In the genomic region with DNA sequence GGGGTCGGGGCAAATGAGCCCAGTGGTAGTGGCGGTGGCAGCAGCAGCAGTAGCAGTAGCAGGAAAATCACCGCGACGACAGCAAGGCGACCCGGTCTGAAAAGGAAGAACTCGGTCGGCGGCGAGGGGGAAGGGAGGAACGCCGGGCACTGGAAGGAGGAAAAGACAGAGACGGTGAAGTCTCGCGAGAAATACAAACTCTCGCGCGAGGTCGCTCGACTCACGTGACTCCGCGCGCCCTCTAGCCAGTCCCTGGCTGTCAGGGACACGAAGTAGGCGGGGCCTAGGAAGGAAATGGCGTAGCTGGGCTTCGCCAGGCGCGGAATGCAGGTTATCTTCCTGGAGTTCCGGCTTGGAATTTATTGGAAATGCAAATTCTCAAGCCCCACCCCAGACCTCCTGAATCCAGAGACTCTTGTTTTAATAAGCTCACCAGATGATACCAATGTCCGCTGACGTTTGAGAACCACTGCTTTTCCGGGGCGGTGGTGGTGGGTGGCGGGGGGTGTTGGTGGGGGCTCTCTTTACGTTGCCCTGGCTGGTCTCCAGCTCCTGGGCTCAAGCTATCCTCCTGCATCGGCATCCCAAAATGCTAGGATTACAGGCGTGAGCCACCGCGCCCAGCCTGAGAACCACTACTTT, we compare ENCODE assay signal across 1 cellular context.
A peak's percentile ranks its signal among the peaks of the same experiment; 100 is the strongest.
TF ChIP-seq lines count a peak whose summit lies in the region.

A gene (minus strand): TSS at position 141 of the 642 bp plus-strand sequence. CDS start 1,333 bp downstream, outside the sequence.

TF ChIP-seq in HepG2, 621 proteins besides CTCF, POLR2A, EP300 and RAD21 (continued from another document and continues in another):
- no peak for TF ChIP-seq U2AF2 (IDR thresholded peaks at IDR 0.05; ENCODE audit: low read depth, low read length)
- TF ChIP-seq HOXA5 (CRISPR knock-in tag; IDR thresholded peaks at IDR 0.05), result no peak
- no peak for TF ChIP-seq ZC3H4 (CRISPR knock-in tag; IDR thresholded peaks at IDR 0.05; ENCODE audit: borderline replicate concordance)
- TF ChIP-seq, protein P1, sequence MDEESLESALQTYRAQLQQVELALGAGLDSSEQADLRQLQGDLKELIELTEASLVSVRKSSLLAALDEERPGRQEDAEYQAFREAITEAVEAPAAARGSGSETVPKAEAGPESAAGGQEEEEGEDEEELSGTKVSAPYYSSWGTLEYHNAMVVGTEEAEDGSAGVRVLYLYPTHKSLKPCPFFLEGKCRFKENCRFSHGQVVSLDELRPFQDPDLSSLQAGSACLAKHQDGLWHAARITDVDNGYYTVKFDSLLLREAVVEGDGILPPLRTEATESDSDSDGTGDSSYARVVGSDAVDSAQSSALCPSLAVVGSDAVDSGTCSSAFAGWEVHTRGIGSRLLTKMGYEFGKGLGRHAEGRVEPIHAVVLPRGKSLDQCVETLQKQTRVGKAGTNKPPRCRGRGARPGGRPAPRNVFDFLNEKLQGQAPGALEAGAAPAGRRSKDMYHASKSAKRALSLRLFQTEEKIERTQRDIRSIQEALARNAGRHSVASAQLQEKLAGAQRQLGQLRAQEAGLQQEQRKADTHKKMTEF (CRISPR knock-in tag; IDR thresholded peaks at IDR 0.05), result peak; percentile 47; the same call in 1 of the 2 replicates
- peak; percentile 76; the same call in 2 of the 3 replicates for TF ChIP-seq MXI1 (IDR thresholded peaks at IDR 0.05; ENCODE audit: borderline replicate concordance, low read depth, low read length)
- TF ChIP-seq POLR2AphosphoS5 (IDR thresholded peaks at IDR 0.05; ENCODE audit: low read depth, low read length), result peak; percentile 72
- TF ChIP-seq, protein P2, sequence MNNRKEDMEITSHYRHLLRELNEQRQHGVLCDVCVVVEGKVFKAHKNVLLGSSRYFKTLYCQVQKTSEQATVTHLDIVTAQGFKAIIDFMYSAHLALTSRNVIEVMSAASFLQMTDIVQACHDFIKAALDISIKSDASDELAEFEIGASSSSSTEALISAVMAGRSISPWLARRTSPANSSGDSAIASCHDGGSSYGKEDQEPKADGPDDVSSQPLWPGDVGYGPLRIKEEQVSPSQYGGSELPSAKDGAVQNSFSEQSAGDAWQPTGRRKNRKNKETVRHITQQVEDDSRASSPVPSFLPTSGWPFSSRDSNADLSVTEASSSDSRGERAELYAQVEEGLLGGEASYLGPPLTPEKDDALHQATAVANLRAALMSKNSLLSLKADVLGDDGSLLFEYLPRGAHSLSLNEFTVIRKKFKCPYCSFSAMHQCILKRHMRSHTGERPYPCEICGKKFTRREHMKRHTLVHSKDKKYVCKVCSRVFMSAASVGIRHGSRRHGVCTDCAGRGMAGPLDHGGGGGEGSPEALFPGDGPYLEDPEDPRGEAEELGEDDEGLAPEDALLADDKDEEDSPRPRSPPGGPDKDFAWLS (CRISPR knock-in tag; IDR thresholded peaks at IDR 0.05; ENCODE audit: borderline replicate concordance), result no peak
- no peak for TF ChIP-seq NFIB (CRISPR knock-in tag; IDR thresholded peaks at IDR 0.05; ENCODE audit: borderline replicate concordance)
- no peak for TF ChIP-seq ZMYM3 (CRISPR knock-in tag; IDR thresholded peaks at IDR 0.05)
- TF ChIP-seq PAWR (CRISPR knock-in tag; IDR thresholded peaks at IDR 0.05; ENCODE audit: borderline replicate concordance), result no peak
- TF ChIP-seq, protein P3, sequence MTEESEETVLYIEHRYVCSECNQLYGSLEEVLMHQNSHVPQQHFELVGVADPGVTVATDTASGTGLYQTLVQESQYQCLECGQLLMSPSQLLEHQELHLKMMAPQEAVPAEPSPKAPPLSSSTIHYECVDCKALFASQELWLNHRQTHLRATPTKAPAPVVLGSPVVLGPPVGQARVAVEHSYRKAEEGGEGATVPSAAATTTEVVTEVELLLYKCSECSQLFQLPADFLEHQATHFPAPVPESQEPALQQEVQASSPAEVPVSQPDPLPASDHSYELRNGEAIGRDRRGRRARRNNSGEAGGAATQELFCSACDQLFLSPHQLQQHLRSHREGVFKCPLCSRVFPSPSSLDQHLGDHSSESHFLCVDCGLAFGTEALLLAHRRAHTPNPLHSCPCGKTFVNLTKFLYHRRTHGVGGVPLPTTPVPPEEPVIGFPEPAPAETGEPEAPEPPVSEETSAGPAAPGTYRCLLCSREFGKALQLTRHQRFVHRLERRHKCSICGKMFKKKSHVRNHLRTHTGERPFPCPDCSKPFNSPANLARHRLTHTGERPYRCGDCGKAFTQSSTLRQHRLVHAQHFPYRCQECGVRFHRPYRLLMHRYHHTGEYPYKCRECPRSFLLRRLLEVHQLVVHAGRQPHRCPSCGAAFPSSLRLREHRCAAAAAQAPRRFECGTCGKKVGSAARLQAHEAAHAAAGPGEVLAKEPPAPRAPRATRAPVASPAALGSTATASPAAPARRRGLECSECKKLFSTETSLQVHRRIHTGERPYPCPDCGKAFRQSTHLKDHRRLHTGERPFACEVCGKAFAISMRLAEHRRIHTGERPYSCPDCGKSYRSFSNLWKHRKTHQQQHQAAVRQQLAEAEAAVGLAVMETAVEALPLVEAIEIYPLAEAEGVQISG (CRISPR knock-in tag; IDR thresholded peaks at IDR 0.05), result peak; percentile 64
- no peak for TF ChIP-seq ZSCAN30 (CRISPR knock-in tag; IDR thresholded peaks at IDR 0.05)
- TF ChIP-seq, protein P4, sequence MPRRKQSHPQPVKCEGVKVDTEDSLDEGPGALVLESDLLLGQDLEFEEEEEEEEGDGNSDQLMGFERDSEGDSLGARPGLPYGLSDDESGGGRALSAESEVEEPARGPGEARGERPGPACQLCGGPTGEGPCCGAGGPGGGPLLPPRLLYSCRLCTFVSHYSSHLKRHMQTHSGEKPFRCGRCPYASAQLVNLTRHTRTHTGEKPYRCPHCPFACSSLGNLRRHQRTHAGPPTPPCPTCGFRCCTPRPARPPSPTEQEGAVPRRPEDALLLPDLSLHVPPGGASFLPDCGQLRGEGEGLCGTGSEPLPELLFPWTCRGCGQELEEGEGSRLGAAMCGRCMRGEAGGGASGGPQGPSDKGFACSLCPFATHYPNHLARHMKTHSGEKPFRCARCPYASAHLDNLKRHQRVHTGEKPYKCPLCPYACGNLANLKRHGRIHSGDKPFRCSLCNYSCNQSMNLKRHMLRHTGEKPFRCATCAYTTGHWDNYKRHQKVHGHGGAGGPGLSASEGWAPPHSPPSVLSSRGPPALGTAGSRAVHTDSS (CRISPR knock-in tag; conservative IDR thresholded peaks at IDR 0.05), result no peak
- TF ChIP-seq PHF21A (CRISPR knock-in tag; IDR thresholded peaks at IDR 0.05), result no peak
- TF ChIP-seq RBAK (CRISPR knock-in tag; IDR thresholded peaks at IDR 0.05), result no peak
- TF ChIP-seq DMAP1 (CRISPR knock-in tag; IDR thresholded peaks at IDR 0.05), result peak; percentile 66
- no peak for TF ChIP-seq ZNF883 (CRISPR knock-in tag; IDR thresholded peaks at IDR 0.05; ENCODE audit: not compliant biosample characterization)
- no peak for TF ChIP-seq DNMT1 (CRISPR knock-in tag; IDR thresholded peaks at IDR 0.05)
- TF ChIP-seq HMG20A (CRISPR knock-in tag; IDR thresholded peaks at IDR 0.05; ENCODE audit: borderline replicate concordance), result no peak
- TF ChIP-seq ZNF605 (CRISPR knock-in tag; IDR thresholded peaks at IDR 0.05), result no peak
- TF ChIP-seq ZBTB7A (CRISPR knock-in tag; IDR thresholded peaks at IDR 0.05), result no peak
- TF ChIP-seq, protein P5, sequence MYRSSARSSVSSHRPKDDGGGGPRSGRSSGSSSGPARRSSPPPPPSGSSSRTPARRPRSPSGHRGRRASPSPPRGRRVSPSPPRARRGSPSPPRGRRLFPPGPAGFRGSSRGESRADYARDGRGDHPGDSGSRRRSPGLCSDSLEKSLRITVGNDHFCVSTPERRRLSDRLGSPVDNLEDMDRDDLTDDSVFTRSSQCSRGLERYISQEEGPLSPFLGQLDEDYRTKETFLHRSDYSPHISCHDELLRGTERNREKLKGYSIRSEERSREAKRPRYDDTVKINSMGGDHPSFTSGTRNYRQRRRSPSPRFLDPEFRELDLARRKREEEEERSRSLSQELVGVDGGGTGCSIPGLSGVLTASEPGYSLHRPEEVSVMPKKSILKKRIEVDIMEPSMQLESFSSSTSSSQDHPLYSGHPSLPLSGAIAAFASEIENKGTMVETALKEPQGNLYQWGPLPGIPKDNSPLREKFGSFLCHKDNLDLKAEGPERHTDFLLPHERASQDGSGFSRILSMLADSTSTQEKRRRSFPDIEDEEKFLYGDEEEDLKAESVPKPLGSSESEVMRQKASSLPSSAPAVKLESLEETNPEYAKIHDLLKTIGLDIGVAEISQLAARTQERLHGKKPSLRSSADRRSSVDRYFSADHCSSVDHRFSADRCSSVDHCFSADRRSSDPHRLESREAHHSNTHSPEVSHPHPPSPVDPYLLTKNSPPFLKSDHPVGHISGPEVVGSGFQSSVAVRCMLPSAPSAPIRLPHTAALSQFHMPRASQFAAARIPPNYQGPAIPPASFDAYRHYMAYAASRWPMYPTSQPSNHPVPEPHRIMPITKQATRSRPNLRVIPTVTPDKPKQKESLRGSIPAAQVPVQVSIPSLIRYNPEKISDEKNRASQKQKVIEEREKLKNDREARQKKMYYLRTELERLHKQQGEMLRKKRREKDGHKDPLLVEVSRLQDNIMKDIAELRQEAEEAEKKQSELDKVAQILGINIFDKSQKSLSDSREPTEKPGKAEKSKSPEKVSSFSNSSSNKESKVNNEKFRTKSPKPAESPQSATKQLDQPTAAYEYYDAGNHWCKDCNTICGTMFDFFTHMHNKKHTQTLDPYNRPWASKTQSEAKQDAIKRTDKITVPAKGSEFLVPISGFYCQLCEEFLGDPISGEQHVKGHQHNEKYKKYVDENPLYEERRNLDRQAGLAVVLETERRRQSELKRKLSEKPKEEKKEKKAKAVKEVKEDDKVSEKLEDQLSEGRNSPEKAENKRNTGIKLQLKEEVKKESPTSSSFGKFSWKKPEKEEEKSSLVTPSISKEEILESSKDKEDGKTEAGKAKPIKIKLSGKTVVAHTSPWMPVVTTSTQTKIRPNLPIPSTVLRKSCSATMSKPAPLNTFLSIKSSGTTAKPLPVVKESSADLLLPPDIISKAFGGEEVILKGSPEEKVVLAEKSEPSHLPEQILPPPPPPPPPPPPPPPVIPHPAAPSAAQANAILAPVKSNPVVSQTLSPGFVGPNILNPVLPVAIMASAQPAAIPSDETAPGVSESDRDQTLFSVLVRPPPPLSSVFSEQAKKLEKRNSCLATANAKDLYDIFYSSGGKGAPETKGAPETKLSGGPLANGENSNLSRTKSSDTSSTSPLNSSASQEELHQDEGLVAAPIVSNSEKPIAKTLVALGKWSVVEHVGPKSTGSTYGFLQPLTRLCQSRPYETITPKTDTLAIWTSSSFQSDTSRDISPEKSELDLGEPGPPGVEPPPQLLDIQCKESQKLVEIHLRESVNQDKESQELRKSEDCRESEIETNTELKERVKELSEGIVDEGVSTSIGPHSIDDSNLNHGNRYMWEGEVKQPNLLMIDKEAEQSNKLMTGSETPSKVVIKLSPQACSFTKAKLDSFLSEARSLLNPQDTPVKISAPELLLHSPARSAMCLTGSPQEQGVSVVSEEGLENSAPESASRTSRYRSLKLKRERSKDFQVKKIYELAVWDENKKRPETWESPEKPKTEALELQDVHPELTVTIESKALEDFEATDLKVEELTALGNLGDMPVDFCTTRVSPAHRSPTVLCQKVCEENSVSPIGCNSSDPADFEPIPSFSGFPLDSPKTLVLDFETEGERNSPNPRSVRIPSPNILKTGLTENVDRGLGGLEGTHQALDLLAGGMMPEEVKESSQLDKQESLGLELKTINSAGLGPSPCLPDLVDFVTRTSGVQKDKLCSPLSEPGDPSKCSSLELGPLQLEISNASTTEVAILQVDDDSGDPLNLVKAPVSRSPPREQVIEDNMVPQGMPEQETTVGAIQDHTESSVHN (CRISPR knock-in tag; IDR thresholded peaks at IDR 0.05), result no peak
- no peak for TF ChIP-seq ZFYVE20 (CRISPR knock-in tag; IDR thresholded peaks at IDR 0.05; ENCODE audit: borderline replicate concordance, low read depth)
- TF ChIP-seq ONECUT2 (CRISPR knock-in tag; IDR thresholded peaks at IDR 0.05), result no peak
- TF ChIP-seq, protein P6, sequence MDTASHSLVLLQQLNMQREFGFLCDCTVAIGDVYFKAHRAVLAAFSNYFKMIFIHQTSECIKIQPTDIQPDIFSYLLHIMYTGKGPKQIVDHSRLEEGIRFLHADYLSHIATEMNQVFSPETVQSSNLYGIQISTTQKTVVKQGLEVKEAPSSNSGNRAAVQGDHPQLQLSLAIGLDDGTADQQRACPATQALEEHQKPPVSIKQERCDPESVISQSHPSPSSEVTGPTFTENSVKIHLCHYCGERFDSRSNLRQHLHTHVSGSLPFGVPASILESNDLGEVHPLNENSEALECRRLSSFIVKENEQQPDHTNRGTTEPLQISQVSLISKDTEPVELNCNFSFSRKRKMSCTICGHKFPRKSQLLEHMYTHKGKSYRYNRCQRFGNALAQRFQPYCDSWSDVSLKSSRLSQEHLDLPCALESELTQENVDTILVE (CRISPR knock-in tag; IDR thresholded peaks at IDR 0.05), result no peak
- no peak for TF ChIP-seq MIER2 (CRISPR knock-in tag; IDR thresholded peaks at IDR 0.05)
- no peak for TF ChIP-seq HMG20B (CRISPR knock-in tag; conservative IDR thresholded peaks at IDR 0.05)
- no peak for TF ChIP-seq FLYWCH1 (CRISPR knock-in tag; IDR thresholded peaks at IDR 0.05)
- TF ChIP-seq ZNF790 (CRISPR knock-in tag; IDR thresholded peaks at IDR 0.05; ENCODE audit: borderline replicate concordance), result no peak
- TF ChIP-seq SIN3A (IDR thresholded peaks at IDR 0.05; ENCODE audit: borderline replicate concordance, low read depth, low read length), result no peak
- no peak for TF ChIP-seq NR3C1 (CRISPR knock-in tag; IDR thresholded peaks at IDR 0.05)
- no peak for TF ChIP-seq MEIS1 (CRISPR knock-in tag; IDR thresholded peaks at IDR 0.05; ENCODE audit: borderline replicate concordance)
- peak; percentile 69 for TF ChIP-seq SAP130 (CRISPR knock-in tag; IDR thresholded peaks at IDR 0.05; ENCODE audit: low read depth)
- TF ChIP-seq, protein P7, sequence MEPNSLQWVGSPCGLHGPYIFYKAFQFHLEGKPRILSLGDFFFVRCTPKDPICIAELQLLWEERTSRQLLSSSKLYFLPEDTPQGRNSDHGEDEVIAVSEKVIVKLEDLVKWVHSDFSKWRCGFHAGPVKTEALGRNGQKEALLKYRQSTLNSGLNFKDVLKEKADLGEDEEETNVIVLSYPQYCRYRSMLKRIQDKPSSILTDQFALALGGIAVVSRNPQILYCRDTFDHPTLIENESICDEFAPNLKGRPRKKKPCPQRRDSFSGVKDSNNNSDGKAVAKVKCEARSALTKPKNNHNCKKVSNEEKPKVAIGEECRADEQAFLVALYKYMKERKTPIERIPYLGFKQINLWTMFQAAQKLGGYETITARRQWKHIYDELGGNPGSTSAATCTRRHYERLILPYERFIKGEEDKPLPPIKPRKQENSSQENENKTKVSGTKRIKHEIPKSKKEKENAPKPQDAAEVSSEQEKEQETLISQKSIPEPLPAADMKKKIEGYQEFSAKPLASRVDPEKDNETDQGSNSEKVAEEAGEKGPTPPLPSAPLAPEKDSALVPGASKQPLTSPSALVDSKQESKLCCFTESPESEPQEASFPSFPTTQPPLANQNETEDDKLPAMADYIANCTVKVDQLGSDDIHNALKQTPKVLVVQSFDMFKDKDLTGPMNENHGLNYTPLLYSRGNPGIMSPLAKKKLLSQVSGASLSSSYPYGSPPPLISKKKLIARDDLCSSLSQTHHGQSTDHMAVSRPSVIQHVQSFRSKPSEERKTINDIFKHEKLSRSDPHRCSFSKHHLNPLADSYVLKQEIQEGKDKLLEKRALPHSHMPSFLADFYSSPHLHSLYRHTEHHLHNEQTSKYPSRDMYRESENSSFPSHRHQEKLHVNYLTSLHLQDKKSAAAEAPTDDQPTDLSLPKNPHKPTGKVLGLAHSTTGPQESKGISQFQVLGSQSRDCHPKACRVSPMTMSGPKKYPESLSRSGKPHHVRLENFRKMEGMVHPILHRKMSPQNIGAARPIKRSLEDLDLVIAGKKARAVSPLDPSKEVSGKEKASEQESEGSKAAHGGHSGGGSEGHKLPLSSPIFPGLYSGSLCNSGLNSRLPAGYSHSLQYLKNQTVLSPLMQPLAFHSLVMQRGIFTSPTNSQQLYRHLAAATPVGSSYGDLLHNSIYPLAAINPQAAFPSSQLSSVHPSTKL (CRISPR knock-in tag; IDR thresholded peaks at IDR 0.05), result peak; percentile 57
- TF ChIP-seq PCBP1 (IDR thresholded peaks at IDR 0.05; ENCODE audit: borderline replicate concordance, low read depth, low read length), result peak; percentile 61; the same call in 1 of the 2 replicates
